In genomic region chr17:78725448-78726021, GRCh38 we compare ENCODE assay signal across 9 cellular contexts. TPM values are rescaled to one million over a fixed set of nuclear protein-coding genes. Genes with fewer than 3 reads are reported as not detected.
DNase-seq lines count a peak whose midpoint lies in the region; ATAC-seq, FAIRE-seq and TF ChIP-seq lines count a peak whose summit lies in the region.
"Had no signal": no experiment of that assay in that cellular context is flagged by ENCODE, and none has a peak within 500 bp of the region (broad histone marks: within the 10 kb centered on the region; RNA-seq: fewer than 3 reads in every experiment).

No MANE protein-coding gene starts in this region.

- H3K27ac ChIP-seq in MM.1S (ENCODE audit: low read length) (peak overlapping the region; percentile 97), GM12878 (ENCODE audit: control insufficient read depth, insufficient read depth) (peak overlapping the region; percentile 74), WERI-Rb-1 (no peak overlapping the region)

- H3K27me3 Mint-ChIP-seq in stimulated activated naive CD8-positive, alpha-beta T cell treated with anti-CD3 and anti-CD28 coated beads, Interleukin-15, amount 100 ng/mL, for 72 hours: no peaks in the 10 kb centered on the region

- peak overlapping the region; percentile 95 for H3K9ac ChIP-seq in MM.1S (ENCODE audit: low read length)
- no peak overlapping the region for H3K9ac ChIP-seq in GM12878 (ENCODE audit: control insufficient read depth, insufficient read depth, low read length)

- ATAC-seq in GM12878 (peak; percentile 71), HG03442 (IDR thresholded peaks at IDR 0.05; ENCODE audit: unreplicated experiment) (no peak), GM19328 (IDR thresholded peaks at IDR 0.05; ENCODE audit: unreplicated experiment) (no peak)
- peak; percentile 94 for ATAC-seq in stimulated activated naive CD8-positive, alpha-beta T cell treated with anti-CD3 and anti-CD28 coated beads, Interleukin-15, amount 100 ng/mL, for 72 hours
- ATAC-seq: heart left ventricle had no signal

- H3K4me1 ChIP-seq in MM.1S (ENCODE audit: low read length): peaks cover 74% of the 10 kb centered on the region
- H3K4me1 ChIP-seq in GM12878 (ENCODE audit: control insufficient read depth, insufficient read depth, low read length): peaks cover 80% of the 10 kb centered on the region

- H2AFZ ChIP-seq in MM.1S (ENCODE audit: low read length) (no peak overlapping the region), GM12878 (ENCODE audit: control insufficient read depth, low read depth, low read length) (no peak overlapping the region)

- H3F3A ChIP-seq in MM.1S (ENCODE audit: insufficient read depth, low read length): peaks cover 94% of the 10 kb centered on the region

- POLR2A ChIA-PET in GM12878 (lab: Charles Lee): interaction anchor here (0.6 to 21.4 kb wide), 8 partner anchors 9 to 1028 kb away, joined by 3 to 384 read pairs (median 5); no protein-coding TSS in a partner anchor

- RAD21 ChIA-PET in GM12878 (lab: Charles Lee; ENCODE audit: unreplicated experiment): interaction anchor here (0.7 to 20.3 kb wide), 9 partner anchors 10 to 251 kb away, joined by 3 to 537 read pairs (median 4); no protein-coding TSS in a partner anchor

- H3K4me2 ChIP-seq in MM.1S (ENCODE audit: low read depth, low read length) (peak overlapping the region; percentile 99), GM12878 (ENCODE audit: control insufficient read depth, insufficient read depth) (peak overlapping the region; percentile 75)

- H3K27me3 ChIP-seq in MM.1S (replicated peaks; ENCODE audit: insufficient read depth, low read length): no peaks in the 10 kb centered on the region
- no peaks in the 10 kb centered on the region for H3K27me3 ChIP-seq in GM12878 (replicated peaks in 1 of 2; ENCODE audit: control insufficient read depth in 2 of 2, insufficient read depth in 2 of 2, low read length in 1 of 2)
- no peaks in the 10 kb centered on the region for H3K27me3 ChIP-seq in WERI-Rb-1 (ENCODE audit: insufficient read depth, low read depth, severe bottlenecking)
- H3K27me3 ChIP-seq: heart left ventricle had no signal

- no peak for TF ChIP-seq EP300 in GM12878 (IDR thresholded peaks at IDR 0.05; ENCODE audit: borderline replicate concordance in 1 of 2, control insufficient read depth in 1 of 2, low read depth in 2 of 2, low read length in 2 of 2)

- H3K36me3 ChIP-seq in MM.1S (replicated peaks; ENCODE audit: insufficient read depth, low read length) (no peaks in the 10 kb centered on the region), GM12878 (ENCODE audit: control insufficient read depth in 2 of 2, insufficient read depth in 2 of 2, low read length in 1 of 2) (peaks cover 11 to 18% of the 10 kb centered on the region in 2 experiments), WERI-Rb-1 (peaks cover 9% of the 10 kb centered on the region)

- SMC1A ChIA-PET in GM12878 (lab: Charles Lee; ENCODE audit: uncharacterized antibody, unreplicated experiment): interaction anchor here (0.6 to 20.6 kb wide), 10 partner anchors 10 to 75 kb away, joined by 3 to 490 read pairs (median 5); no protein-coding TSS in a partner anchor

- TF ChIP-seq CTCF in MM.1S (IDR thresholded peaks at IDR 0.05; ENCODE audit: low read length) (no peak), GM12878 (IDR thresholded peaks at IDR 0.05 in 2 of 3, conservative IDR thresholded peaks at IDR 0.05 in 1 of 3; ENCODE audit: control insufficient read depth in 2 of 3, extremely low read depth in 1 of 3, insufficient read depth in 1 of 3, low read depth in 3 of 3, low read length in 3 of 3) (no peak), WERI-Rb-1 (IDR thresholded peaks at IDR 0.05; ENCODE audit: low read depth, low read length) (no peak)

- peak; percentile 50 for DNase-seq in stimulated activated CD4-positive, alpha-beta T cell treated with anti-CD3 and anti-CD28 coated beads, Interleukin-15, amount 100 ng/mL, for 24 hours
- DNase-seq in stimulated activated CD4-positive, alpha-beta T cell treated with anti-CD3 and anti-CD28 coated beads, Interleukin-4, amount 100 ng/mL, for 1 hour: no peak
- DNase-seq in MM.1S: peak; percentile 83
- DNase-seq in GM12878 (ENCODE audit: low read depth, low spot score): no peak
- DNase-seq in stimulated activated naive CD8-positive, alpha-beta T cell treated with anti-CD3 and anti-CD28 coated beads, Interleukin-15, amount 100 ng/mL, for 72 hours: peak in 1 of 2 donors; percentile 53
- DNase-seq in WERI-Rb-1: no peak
- DNase-seq: heart left ventricle had no signal

- H3K4me3 ChIP-seq in MM.1S (ENCODE audit: low read length) (peak overlapping the region; percentile 70; the same call in 1 of the 2 replicates), GM12878 (peak overlapping the region; percentile 38), WERI-Rb-1 (ENCODE audit: low read depth, low read length) (no peak overlapping the region)
- H3K4me3 ChIP-seq: heart left ventricle had no signal

- H3K9me3 ChIP-seq in MM.1S (replicated peaks; ENCODE audit: insufficient read depth, low read length): no peaks in the 10 kb centered on the region
- no peaks in the 10 kb centered on the region for H3K9me3 ChIP-seq in GM12878 (replicated peaks; ENCODE audit: control insufficient read depth, insufficient read depth, low read length)
- no peaks in the 10 kb centered on the region for H3K9me3 ChIP-seq in WERI-Rb-1 (ENCODE audit: severe bottlenecking)
- H3K9me3 ChIP-seq: heart left ventricle had no signal

- TF ChIP-seq POLR2A in GM12878 (IDR thresholded peaks at IDR 0.05; ENCODE audit: low read depth, low read length): peak; percentile 30; the same call in 1 of the 2 replicates

- H3K4me1 Mint-ChIP-seq in stimulated activated naive CD8-positive, alpha-beta T cell treated with anti-CD3 and anti-CD28 coated beads, Interleukin-15, amount 100 ng/mL, for 72 hours: peaks cover 95% of the 10 kb centered on the region

- H3K27ac Mint-ChIP-seq in stimulated activated naive CD8-positive, alpha-beta T cell treated with anti-CD3 and anti-CD28 coated beads, Interleukin-15, amount 100 ng/mL, for 72 hours: peak overlapping the region; percentile 71 to 73

- FAIRE-seq in GM12878 (lab: Jason Lieb, UNC): no peak

- no peaks in the 10 kb centered on the region for H3K9me3 Mint-ChIP-seq in stimulated activated naive CD8-positive, alpha-beta T cell treated with anti-CD3 and anti-CD28 coated beads, Interleukin-15, amount 100 ng/mL, for 72 hours

- intact Hi-C loops in GM12878 (cut with micrococcal nuclease; ENCODE audit: unreplicated experiment): no loop called here

- peaks cover 94% of the 10 kb centered on the region for H3K79me2 ChIP-seq in MM.1S (ENCODE audit: low read length)
- peaks cover 98% of the 10 kb centered on the region for H3K79me2 ChIP-seq in GM12878 (ENCODE audit: control insufficient read depth, insufficient read depth, low read length)

- BruUV-seq in GM12878 (replicated peaks; lab: Mats Ljungman, UMichigan): no TSS peak

- no peak for TF ChIP-seq RAD21 in GM12878 (IDR thresholded peaks at IDR 0.05; ENCODE audit: insufficient read depth, low read depth, low read length)

- H3K9me2 ChIP-seq in MM.1S (replicated peaks; ENCODE audit: insufficient read depth, low read length): no peaks in the 10 kb centered on the region

- CTCF ChIA-PET in GM12878 (lab: Yijun Ruan, JAX): interaction anchor here (0.9 to 8.1 kb wide), 8 partner anchors 10 to 50 kb away, joined by 3 to 78 read pairs (median 6); no protein-coding TSS in a partner anchor

- WGBS in GM12878 (ENCODE audit: insufficient coverage, insufficient replicate concordance, low lambda C conversion rate, missing lambda C conversion rate): 2% methylated on average over 6 of the region's 6 CpGs

- peak overlapping the region; percentile 22 to 59 for H3K4me3 Mint-ChIP-seq in stimulated activated naive CD8-positive, alpha-beta T cell treated with anti-CD3 and anti-CD28 coated beads, Interleukin-15, amount 100 ng/mL, for 72 hours

- in situ Hi-C loops in GM12878 (cut with MboI): no loop called here

- H4K20me1 ChIP-seq in MM.1S (ENCODE audit: insufficient read depth, low read length): no peaks in the 10 kb centered on the region
- 0 out of 2 replicates have a peak, but pooled peaks cover 5% of the 10 kb centered on the region for H4K20me1 ChIP-seq in GM12878 (ENCODE audit: control insufficient read depth, insufficient read depth)

TF ChIP-seq in GM12878, 131 proteins besides CTCF, POLR2A, EP300 and RAD21 (continues in another document):
- peak; percentile 83; a peak in 3 of 4 replicates for TF ChIP-seq BHLHE40 (IDR thresholded peaks at IDR 0.05; ENCODE audit: borderline replicate concordance in 1 of 2, low read depth in 2 of 2, low read length in 1 of 2)
- TF ChIP-seq MYB (IDR thresholded peaks at IDR 0.05; ENCODE audit: borderline replicate concordance, low read depth, low read length): no peak
- TF ChIP-seq ATF7 (IDR thresholded peaks at IDR 0.05; ENCODE audit: low read depth): peak; percentile 78

RNA-seq across cellular contexts. Expression of gene CYTH1, which starts 56.5 kb away (rescaled TPM):
- total RNA-seq in GM12878 (2013; cell fraction: nucleolus; rRNA removed): 559 and 619 TPM in 2 replicates
- total RNA-seq in GM12878 (2014; rRNA removed) (92.6 and 97.8 TPM in 2 replicates), GM12878 (2014; rRNA removed; fragmentation: Illumina TruSeq; extraction: Trizol) (130 and 134 TPM in 2 replicates), GM12878 (2021) (165 and 167 TPM in 2 replicates)
- 88.3 TPM for polyA plus RNA-seq in GM12878 (2011; ENCODE audit: low read depth)
- polyA plus RNA-seq in GM12878 (2011; rRNA removed) (141 and 188 TPM in 2 replicates), GM12878 (2014; fragmentation: Illumina TruSeq; extraction: Trizol) (160 and 179 TPM in 2 replicates), GM12878 (2014; fragmentation: Nextera tagmentation; extraction: Ambion mirVana) (10 to 100 TPM in 1 of 2 experiments, 1 to 10 TPM in 1; 6.6 to 11.8 TPM), GM12878 (2014; rRNA removed) (162 and 172 TPM in 2 replicates), GM12878 (2016; fragmentation: Nextera tagmentation; extraction: Ambion mirVana) (100 to 1,000 TPM; 138 to 153 TPM)
- polyA plus RNA-seq in GM12878 (2011; cell fraction: cytosol; rRNA removed): 170 and 179 TPM in 2 replicates
- 778 and 997 TPM in 2 replicates for polyA plus RNA-seq in GM12878 (2011; cell fraction: nucleus; rRNA removed)
- 136 and 161 TPM in 2 replicates for polyA plus RNA-seq in GM12878 (2012)
- polyA minus RNA-seq in GM12878 (2011; rRNA and poly(A)+ RNA removed): 135 and 140 TPM in 2 replicates
- polyA minus RNA-seq in GM12878 (2011; cell fraction: cytosol; rRNA and poly(A)+ RNA removed): 38.6 and 44.8 TPM in 2 replicates
- polyA minus RNA-seq in GM12878 (2011; cell fraction: nucleus; rRNA and poly(A)+ RNA removed): 165 and 192 TPM in 2 replicates

Comparison
In these comparisons a context has a peak if more than half of its experiments do, and no peak if none do; other contexts are left out.
1. DNase-seq: peak in stimulated activated CD4-positive, alpha-beta T cell treated with anti-CD3 and anti-CD28 coated beads, Interleukin-15, amount 100 ng/mL, for 24 hours (single experiment) and MM.1S (single experiment); none in stimulated activated CD4-positive, alpha-beta T cell treated with anti-CD3 and anti-CD28 coated beads, Interleukin-4, amount 100 ng/mL, for 1 hour (single experiment), GM12878 (single experiment) and WERI-Rb-1 (single experiment).
2. ATAC-seq: peak in GM12878 (single experiment) and stimulated activated naive CD8-positive, alpha-beta T cell treated with anti-CD3 and anti-CD28 coated beads, Interleukin-15, amount 100 ng/mL, for 72 hours (single experiment); none in HG03442 (single experiment) and GM19328 (single experiment).